ENCODE assay signal across 1 cellular context in genomic region chr12:95205016-95205415, GRCh38.
TF ChIP-seq lines count a peak whose summit lies in the region.

No MANE protein-coding gene starts in this region.

TF ChIP-seq in H1, 55 proteins besides CTCF, POLR2A, EP300 and RAD21:
- peak; percentile 1 for TF ChIP-seq ASH2L (IDR thresholded peaks at IDR 0.05; ENCODE audit: low read length)
- no peak for TF ChIP-seq KDM1A (IDR thresholded peaks at IDR 0.05; ENCODE audit: borderline replicate concordance, low read length)
TF ChIP-seq in H1: peak in this region for 1.
